Comparison of ENCODE assay signal across 11 cellular contexts in genomic region chr10:99247893-99248292, GRCh38. TPM values are rescaled to one million over a fixed set of nuclear protein-coding genes. Genes with fewer than 3 reads are reported as not detected.
"Had no signal": no experiment of that assay in that cellular context is flagged by ENCODE, and none has a peak within 500 bp of the region (broad histone marks: within the 10 kb centered on the region; RNA-seq: fewer than 3 reads in every experiment).

No MANE protein-coding gene starts in this region.

RNA-seq across cellular contexts. Expression of gene HPSE2, which starts 12.2 kb away (rescaled TPM):
- total RNA-seq: kidney epithelial cell; left lobe of liver; left ventricle myocardium inferior; left ventricle myocardium superior; lung microvascular endothelial cell; mammary epithelial cell; mononuclear cell; myocyte; naive thymus-derived CD4-positive, alpha-beta T cell had no signal
- polyA plus RNA-seq: immature natural killer cell; liver; mammary epithelial cell; naive thymus-derived CD4-positive, alpha-beta T cell had no signal
